In the genomic region with DNA sequence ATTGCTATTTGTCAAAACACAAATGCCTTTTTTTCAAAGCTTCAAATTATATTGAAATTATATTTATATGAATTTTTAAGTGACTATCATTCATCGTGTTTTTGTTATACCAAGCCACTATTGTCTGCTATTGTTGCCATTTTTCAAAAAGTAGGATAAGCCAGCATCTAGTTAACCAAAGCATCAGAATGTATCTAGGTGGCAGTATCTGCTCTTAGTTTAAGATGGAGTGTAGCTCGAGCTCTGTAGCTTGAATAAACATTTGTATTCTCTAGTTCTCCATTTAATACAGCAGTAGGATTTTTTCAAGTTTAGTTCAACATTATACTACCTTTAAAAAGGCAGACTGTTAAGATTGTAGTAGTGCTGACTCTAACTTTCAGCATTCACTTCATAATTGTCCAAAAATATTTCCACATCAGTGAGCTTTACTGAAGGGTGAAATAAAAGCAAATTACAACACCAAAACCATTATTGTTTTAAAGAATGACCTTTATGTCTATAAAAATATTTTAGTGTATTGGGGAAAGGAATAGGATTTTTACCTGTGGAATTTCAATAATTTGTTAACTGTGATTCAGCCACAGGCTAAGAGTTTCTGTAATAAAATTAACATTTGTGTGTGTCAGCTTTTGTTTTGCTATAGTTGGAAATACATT, we compare ENCODE assay signal across 8 cellular contexts. TPM values are rescaled to one million over a fixed set of nuclear protein-coding genes. Genes with fewer than 3 reads are reported as not detected.
DNase-seq lines count a peak whose midpoint lies in the region; ATAC-seq, FAIRE-seq and TF ChIP-seq lines count a peak whose summit lies in the region.

No MANE protein-coding gene starts in this region.

- peak; percentile 39 for DNase-seq in GM13976 (ENCODE audit: low spot score)
- no peak for DNase-seq in RCC 7860 (ENCODE audit: low spot score)
- DNase-seq in foreskin keratinocyte, result no peak
- DNase-seq in upper lobe of right lung, result no peak

- H3K27ac ChIP-seq in 22Rv1, result no peak overlapping the region
- no peak overlapping the region for H3K27ac ChIP-seq in foreskin keratinocyte
- H3K27ac ChIP-seq in upper lobe of right lung, result no peak overlapping the region

- peaks cover 9% of the 10 kb centered on the region for H3K36me3 Mint-ChIP-seq in stimulated activated memory B cell treated with anti-CD40 and anti-IgM and Interleukin-4, amounts not matched to agents 10 μg/mL and 1 μg/mL and 100 μg/mL, for 72 hours

- H3K27me3 Mint-ChIP-seq in stimulated activated memory B cell treated with anti-CD40 and anti-IgM and Interleukin-4, amounts not matched to agents 10 μg/mL and 1 μg/mL and 100 μg/mL, for 72 hours, result no peaks in the 10 kb centered on the region

- TF ChIP-seq CTCF in 22Rv1 (IDR thresholded peaks at IDR 0.05), result peak; percentile 45
- peak; percentile 36 for TF ChIP-seq CTCF in GM13976 (IDR thresholded peaks at IDR 0.05; ENCODE audit: borderline replicate concordance, control extremely low read depth, extremely low read depth, insufficient read depth, missing control alignments)
- peak; percentile 62 for TF ChIP-seq CTCF in foreskin keratinocyte (conservative IDR thresholded peaks at IDR 0.05)
- peak; percentile 31 for TF ChIP-seq CTCF in upper lobe of right lung (IDR thresholded peaks at IDR 0.05)

- intact Hi-C loops in upper lobe of right lung (cut with DNase I), result no loop called here

- no peak overlapping the region for H3K27ac Mint-ChIP-seq in stimulated activated memory B cell treated with anti-CD40 and anti-IgM and Interleukin-4, amounts not matched to agents 10 μg/mL and 1 μg/mL and 100 μg/mL, for 72 hours

- no peaks in the 10 kb centered on the region for H3K27me3 ChIP-seq in foreskin keratinocyte
- H3K27me3 ChIP-seq in upper lobe of right lung, result no peaks in the 10 kb centered on the region

- H3K9me3 Mint-ChIP-seq in stimulated activated memory B cell treated with anti-CD40 and anti-IgM and Interleukin-4, amounts not matched to agents 10 μg/mL and 1 μg/mL and 100 μg/mL, for 72 hours, result no peaks in the 10 kb centered on the region

- ATAC-seq in foreskin keratinocyte, result no peak
- ATAC-seq in upper lobe of right lung, result peak; percentile 43
- ATAC-seq in GM18858 (IDR thresholded peaks at IDR 0.05; ENCODE audit: unreplicated experiment), result no peak
- no peak for ATAC-seq in HG02852 (IDR thresholded peaks at IDR 0.05; ENCODE audit: unreplicated experiment)
- ATAC-seq in stimulated activated memory B cell treated with anti-CD40 and anti-IgM and Interleukin-4, amounts not matched to agents 10 μg/mL and 1 μg/mL and 100 μg/mL, for 72 hours, result no peak

- in situ Hi-C loops in GM13976 (cut with MboI; ENCODE audit: low sequenced_read_pairs, unreplicated experiment), result no loop called here

- H3K36me3 ChIP-seq in upper lobe of right lung, result no peaks in the 10 kb centered on the region

- H3K4me3 ChIP-seq in upper lobe of right lung, result no peak overlapping the region

- no peak overlapping the region for H3K4me3 Mint-ChIP-seq in stimulated activated memory B cell treated with anti-CD40 and anti-IgM and Interleukin-4, amounts not matched to agents 10 μg/mL and 1 μg/mL and 100 μg/mL, for 72 hours

- peaks cover 14% of the 10 kb centered on the region for H3K4me1 Mint-ChIP-seq in stimulated activated memory B cell treated with anti-CD40 and anti-IgM and Interleukin-4, amounts not matched to agents 10 μg/mL and 1 μg/mL and 100 μg/mL, for 72 hours

- peak; percentile 39 for FAIRE-seq in RCC 7860 (lab: Jason Lieb, UNC)

- H3K9me3 ChIP-seq in upper lobe of right lung, result no peaks in the 10 kb centered on the region

- H3K4me1 ChIP-seq in foreskin keratinocyte (no peaks in the 10 kb centered on the region), upper lobe of right lung (no peaks in the 10 kb centered on the region)

RNA-seq across cellular contexts. Expression of gene C15orf61, which starts 19.6 kb away (rescaled TPM):
- total RNA-seq in foreskin keratinocyte (2.9 and 3.1 TPM in 2 replicates), upper lobe of right lung (7.4 TPM)
- 4.2 and 5.2 TPM in 2 replicates for polyA plus RNA-seq in foreskin keratinocyte

RNA-seq across cellular contexts. Expression of gene MAP2K5, which starts 41.2 kb away (rescaled TPM):
- total RNA-seq in foreskin keratinocyte (7.5 and 8.8 TPM in 2 replicates), upper lobe of right lung (18.3 TPM)
- polyA plus RNA-seq in foreskin keratinocyte, result 8.5 and 8.9 TPM in 2 replicates
